ENCODE assay signal across 8 cellular contexts in the genomic region with DNA sequence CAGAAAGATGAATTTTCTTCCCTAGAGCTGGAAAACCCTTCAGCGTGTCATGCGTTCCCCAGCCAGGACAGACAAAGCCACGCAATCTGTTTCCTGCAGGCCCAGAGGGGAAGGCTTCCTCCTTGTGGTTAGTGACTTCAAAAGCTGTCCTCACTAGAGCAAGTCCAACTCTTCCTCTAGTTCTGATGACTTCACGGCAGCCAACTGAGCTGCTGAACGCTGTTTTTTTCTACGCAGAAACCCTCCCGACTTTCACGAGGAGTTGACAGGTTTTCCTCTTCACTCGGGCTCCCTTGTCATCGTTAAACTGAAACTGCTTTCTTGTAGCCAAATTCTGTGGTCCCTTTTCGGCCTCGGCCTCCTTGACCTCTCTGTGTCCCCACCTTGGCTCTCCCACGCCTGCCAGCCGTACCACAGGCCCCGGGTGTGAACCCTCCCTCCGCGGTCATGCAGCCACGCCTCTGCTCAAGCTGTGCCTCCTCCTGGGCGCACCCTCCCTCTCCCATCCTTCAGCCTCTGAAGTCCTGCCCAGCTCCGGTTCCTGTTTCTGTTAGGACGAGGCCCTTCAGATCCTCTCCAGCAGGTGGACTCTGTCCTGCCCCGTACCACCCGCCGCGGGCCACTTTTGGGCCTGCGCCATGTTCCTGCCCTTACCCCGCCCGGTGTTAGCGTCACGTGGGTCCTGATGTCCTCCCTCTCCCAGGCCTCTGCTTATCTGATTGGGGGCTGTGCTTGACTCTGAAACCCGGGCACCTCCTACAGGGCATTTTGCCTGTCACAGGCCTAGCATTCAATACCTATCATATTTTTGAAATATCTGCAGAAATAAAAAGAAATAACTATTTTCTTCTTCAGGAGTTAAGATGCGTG. TPM values are rescaled to one million over a fixed set of nuclear protein-coding genes. Genes with fewer than 3 reads are reported as not detected.
DNase-seq lines count a peak whose midpoint lies in the region; ATAC-seq and TF ChIP-seq lines count a peak whose summit lies in the region.

No MANE protein-coding gene starts in this region.

- CTCF ChIA-PET in Calu3 (lab: Charles Lee) = interaction anchor here (0.6 to 1.3 kb wide), 9 partner anchors 14 to 357 kb away, joined by 3 to 8 read pairs (median 4); no protein-coding TSS in a partner anchor
- CTCF ChIA-PET in activated naive CD4-positive, alpha-beta T cell treated with anti-CD3 and anti-CD28 coated beads for 36 hours (lab: Charles Lee) = interaction anchor here (0.5 to 1.6 kb wide), 5 partner anchors 10 to 516 kb away, joined by 3 to 5 read pairs (median 3); partner anchors contain the start of gene CUX1

- H3K9me3 ChIP-seq in HUES48 (ENCODE audit: control insufficient read depth, insufficient read depth, low read length) (no peaks in the 10 kb centered on the region), SJCRH30 (replicated peaks) (no peaks in the 10 kb centered on the region), upper lobe of right lung (no peaks in the 10 kb centered on the region)

- H3K27me3 ChIP-seq in HUES48 (ENCODE audit: control insufficient read depth, insufficient read depth, low read length) (no peaks in the 10 kb centered on the region), SJCRH30 (no peaks in the 10 kb centered on the region), upper lobe of right lung (no peaks in the 10 kb centered on the region)

- H3K4me1 ChIP-seq in HUES48 (ENCODE audit: control insufficient read depth, insufficient read depth, low read length) (peaks cover 56% of the 10 kb centered on the region), SJCRH30 (peaks cover 11% of the 10 kb centered on the region), upper lobe of right lung (peaks cover 48% of the 10 kb centered on the region)

- peak overlapping the region; percentile 84 for H3K4me3 Mint-ChIP-seq in Calu3 (ENCODE audit: low read depth, unreplicated experiment)
- peak overlapping the region; percentile 83 for H3K4me3 Mint-ChIP-seq in activated naive CD4-positive, alpha-beta T cell treated with anti-CD3 and anti-CD28 coated beads for 36 hours

- H3K9ac ChIP-seq in HUES48 (ENCODE audit: low read depth, low read length) = peak overlapping the region; percentile 13; the same call in 1 of the 2 replicates

- peak overlapping the region; percentile 94 for H3K27ac Mint-ChIP-seq in Calu3 (ENCODE audit: unreplicated experiment)
- peak overlapping the region; percentile 82 for H3K27ac Mint-ChIP-seq in activated naive CD4-positive, alpha-beta T cell treated with anti-CD3 and anti-CD28 coated beads for 36 hours

- intact Hi-C loops in Calu3 (cut with micrococcal nuclease; ENCODE audit: unreplicated experiment) (no loop called here), posterior cingulate gyrus (cut with DNase I) (no loop called here), upper lobe of right lung (cut with DNase I) (no loop called here)
- intact Hi-C loops in activated naive CD4-positive, alpha-beta T cell treated with anti-CD3 and anti-CD28 coated beads for 36 hours (cut with micrococcal nuclease) = loop anchor here (1.0 to 5.0 kb wide), 3 partner anchors 41 to 266 kb away; no protein-coding TSS in a partner anchor

- ATAC-seq in GM21423 (IDR thresholded peaks at IDR 0.05; ENCODE audit: unreplicated experiment) (peak; percentile 90), upper lobe of right lung (peak; percentile 96)

- no peaks in the 10 kb centered on the region for H3K9me3 Mint-ChIP-seq in Calu3 (ENCODE audit: low read depth, unreplicated experiment)
- no peaks in the 10 kb centered on the region for H3K9me3 Mint-ChIP-seq in activated naive CD4-positive, alpha-beta T cell treated with anti-CD3 and anti-CD28 coated beads for 36 hours

- BruUV-seq in Calu3 (replicated peaks; lab: Mats Ljungman, UMichigan) = TSS peak; percentile 87

- TF ChIP-seq CTCF in Calu3 (IDR thresholded peaks at IDR 0.05; ENCODE audit: unreplicated experiment) = no peak
- peak; percentile 60 for TF ChIP-seq CTCF in upper lobe of right lung (IDR thresholded peaks at IDR 0.05)

- H3K27ac ChIP-seq in HUES48 (ENCODE audit: low read depth, low read length) (peak overlapping the region; percentile 61), SJCRH30 (peak overlapping the region; percentile 39), upper lobe of right lung (peak overlapping the region; percentile 87)

- H3K4me3 ChIP-seq in HUES48 (ENCODE audit: low read depth, low read length) (no peak overlapping the region), SJCRH30 (peak overlapping the region; percentile 51), upper lobe of right lung (peak overlapping the region; percentile 45)

- H3K36me3 Mint-ChIP-seq in Calu3 (ENCODE audit: insufficient read depth, unreplicated experiment) = peaks cover 8% of the 10 kb centered on the region
- H3K36me3 Mint-ChIP-seq in activated naive CD4-positive, alpha-beta T cell treated with anti-CD3 and anti-CD28 coated beads for 36 hours (ENCODE audit: low read depth) = no peaks in the 10 kb centered on the region

- peaks cover 32% of the 10 kb centered on the region for H3K4me1 Mint-ChIP-seq in Calu3 (ENCODE audit: low read depth, unreplicated experiment)
- peaks cover 39% of the 10 kb centered on the region for H3K4me1 Mint-ChIP-seq in activated naive CD4-positive, alpha-beta T cell treated with anti-CD3 and anti-CD28 coated beads for 36 hours (ENCODE audit: low read depth)

- H3K27me3 Mint-ChIP-seq in Calu3 (ENCODE audit: unreplicated experiment) = no peaks in the 10 kb centered on the region
- H3K27me3 Mint-ChIP-seq in activated naive CD4-positive, alpha-beta T cell treated with anti-CD3 and anti-CD28 coated beads for 36 hours (ENCODE audit: low read depth) = no peaks in the 10 kb centered on the region

- H3K36me3 ChIP-seq in HUES48 (ENCODE audit: control insufficient read depth, insufficient read depth, low read length) = no peaks in the 10 kb centered on the region
- H3K36me3 ChIP-seq in SJCRH30 = no peaks in the 10 kb centered on the region
- no peaks in the 10 kb centered on the region for H3K36me3 ChIP-seq in upper lobe of right lung

- DNase-seq in Calu3 (peak; percentile 91), SJCRH30 (peak; percentile 98), glomerular endothelial cell (ENCODE audit: extremely low read depth, low read depth, low spot score) (peak; percentile 68), posterior cingulate gyrus (peak in 8 of 10 donors; percentile 25 to 90 (median 38)), upper lobe of right lung (peak; percentile 97)
- DNase-seq in activated naive CD4-positive, alpha-beta T cell treated with anti-CD3 and anti-CD28 coated beads for 36 hours = peak; percentile 81

RNA-seq across cellular contexts. Expression of gene CUX1, which starts 39.3 kb away (rescaled TPM):
- total RNA-seq in Calu3 (2022) (54.8 and 59.8 TPM in 2 replicates), glomerular endothelial cell (49.8 and 62.0 TPM in 2 replicates), upper lobe of right lung (132 TPM)
- 24.2 and 29.1 TPM in 2 replicates for total RNA-seq in SJCRH30 (2014; rRNA removed; shearing (Covaris generic))
- total RNA-seq in activated naive CD4-positive, alpha-beta T cell treated with anti-CD3 and anti-CD28 coated beads for 36 hours = 10 to 100 TPM; 22.2 to 25.5 TPM

Comparison
In these comparisons a context has a peak if more than half of its experiments do, and no peak if none do; other contexts are left out.
1. DNase-seq: peak in every context shown above with its lines; median percentile 98 in SJCRH30; 97 in upper lobe of right lung; 91 in Calu3; 81 in activated naive CD4-positive, alpha-beta T cell treated with anti-CD3 and anti-CD28 coated beads for 36 hours; 68 in glomerular endothelial cell; 38 in posterior cingulate gyrus.